Comparison of ENCODE assay signal across 10 cellular contexts in the genomic region with DNA sequence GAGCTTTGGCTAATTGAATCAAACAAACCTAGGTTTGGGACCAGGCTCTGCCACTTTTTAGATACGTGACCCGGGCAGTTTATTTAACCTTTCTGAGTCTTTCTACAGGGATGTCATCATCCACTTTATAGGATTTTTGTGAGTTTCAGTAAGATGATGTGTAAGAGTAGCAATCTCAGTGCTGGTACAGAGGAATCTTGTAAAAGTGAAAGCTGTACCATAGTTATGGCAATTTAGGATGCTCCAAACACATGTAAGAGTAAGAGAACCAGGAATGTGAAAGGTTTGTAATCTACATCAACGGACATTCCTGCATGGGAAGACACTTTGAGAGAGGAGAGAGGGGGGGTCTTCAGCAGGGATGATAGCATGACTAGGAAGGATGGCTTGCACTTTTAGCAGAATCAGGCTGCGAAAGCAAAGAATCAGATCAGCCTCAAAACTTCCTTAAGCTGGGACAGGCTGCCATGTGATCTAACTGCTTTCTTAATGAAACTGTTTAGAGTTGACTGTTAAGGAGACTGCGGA. TPM values are rescaled to one million over a fixed set of nuclear protein-coding genes. Genes with fewer than 3 reads are reported as not detected.
DNase-seq lines count a peak whose midpoint lies in the region; ATAC-seq, FAIRE-seq and TF ChIP-seq lines count a peak whose summit lies in the region.
"Had no signal": no experiment of that assay in that cellular context is flagged by ENCODE, and none has a peak within 500 bp of the region (broad histone marks: within the 10 kb centered on the region; RNA-seq: fewer than 3 reads in every experiment).

No MANE protein-coding gene starts in this region.

- no peaks in the 10 kb centered on the region for H3K27me3 Mint-ChIP-seq in activated T-cell treated with anti-CD3 and anti-CD28 coated beads, Interleukin-2, amount 50 U/mL, for 24 hours

- DNase-seq in activated T-cell treated with anti-CD3 and anti-CD28 coated beads, Interleukin-2, amount 50 U/mL, for 24 hours: no peak
- no peak for DNase-seq in activated T-cell treated with anti-CD3 and anti-CD28 coated beads, Interleukin-2, amount 50 U/mL, for 48 hours
- DNase-seq in adipocyte (ENCODE audit: low read depth) (peak; percentile 43), HepG2 (ENCODE audit: low spot score) (no peak), tibial artery (no peak), substantia nigra (lab: John Stamatoyannopoulos, UW) (no peak), AG08396 (ENCODE audit: low spot score) (no peak)
- no peak for DNase-seq in activated effector memory CD4-positive, alpha-beta T cell treated with Interleukin-2 at 50 U/mL for 16 hours
- DNase-seq: GDM1, NCI-H187 had no signal

- H3K36me3 ChIP-seq in adipocyte (ENCODE audit: control insufficient read depth, insufficient read depth, low read length, severe bottlenecking) (peaks cover 59% of the 10 kb centered on the region), HepG2 (replicated peaks in 1 of 2; ENCODE audit: control insufficient read depth in 1 of 2, insufficient read depth in 2 of 2, low read length in 2 of 2) (peaks cover 29 to 53% of the 10 kb centered on the region in 2 experiments), tibial artery (peaks cover 31 to 59% (median 58%) of the 10 kb centered on the region in 3 donors)

- no peak overlapping the region for H2AFZ ChIP-seq in HepG2 (ENCODE audit: low read length)

- H3K9me3 Mint-ChIP-seq in activated T-cell treated with anti-CD3 and anti-CD28 coated beads, Interleukin-2, amount 50 U/mL, for 24 hours: no peaks in the 10 kb centered on the region

- H3K27ac ChIP-seq in HepG2 (ENCODE audit: extremely low read length, insufficient read depth, low read length) (peak overlapping the region; percentile 87), tibial artery (peak overlapping the region; percentile 78 to 89), substantia nigra (ENCODE audit: low read depth, low read length, poor library complexity, severe bottlenecking) (no peak overlapping the region)

- H3K4me1 Mint-ChIP-seq in activated T-cell treated with anti-CD3 and anti-CD28 coated beads, Interleukin-2, amount 50 U/mL, for 24 hours (ENCODE audit: low read depth): peaks cover 62% of the 10 kb centered on the region

- H3K36me3 Mint-ChIP-seq in activated T-cell treated with anti-CD3 and anti-CD28 coated beads, Interleukin-2, amount 50 U/mL, for 24 hours (ENCODE audit: low read depth): peaks cover 98% of the 10 kb centered on the region

- TF ChIP-seq CTCF in HepG2 (CRISPR knock-in tag; IDR thresholded peaks at IDR 0.05) (no peak), tibial artery (IDR thresholded peaks at IDR 0.05) (no peak)

- H3K4me3 ChIP-seq in adipocyte (ENCODE audit: low read length): peak overlapping the region; percentile 99
- peak overlapping the region; percentile 82 to 97 (median 82) for H3K4me3 ChIP-seq in HepG2 (replicated peaks in 1 of 3; ENCODE audit: insufficient read depth in 1 of 3, low read depth in 2 of 3, low read length in 3 of 3)
- H3K4me3 ChIP-seq in tibial artery: peak overlapping the region; percentile 64 to 75

- no peaks in the 10 kb centered on the region for H3K9me3 ChIP-seq in adipocyte (ENCODE audit: control insufficient read depth, low read length)
- no peaks in the 10 kb centered on the region for H3K9me3 ChIP-seq in HepG2 (ENCODE audit: low read length)
- H3K9me3 ChIP-seq in tibial artery: no peaks in the 10 kb centered on the region

- peak overlapping the region; percentile 99 for H3K4me3 Mint-ChIP-seq in activated T-cell treated with anti-CD3 and anti-CD28 coated beads, Interleukin-2, amount 50 U/mL, for 24 hours

- H3K27me3 ChIP-seq in adipocyte (replicated peaks; ENCODE audit: control insufficient read depth, insufficient read depth, low read length) (no peaks in the 10 kb centered on the region), HepG2 (ENCODE audit: control insufficient read depth in 1 of 2, insufficient read depth in 2 of 2, low read length in 2 of 2) (no peaks in the 10 kb centered on the region; a peak in 1 of 5 replicates), tibial artery (no peaks in the 10 kb centered on the region)

- no peak for TF ChIP-seq POLR2A in HepG2 (IDR thresholded peaks at IDR 0.05; ENCODE audit: insufficient read depth in 1 of 2, low read depth in 2 of 2, low read length in 2 of 2)

- no peak for TF ChIP-seq RAD21 in HepG2 (CRISPR knock-in tag; IDR thresholded peaks at IDR 0.05)

- no peak for FAIRE-seq in HepG2 (lab: Jason Lieb, UNC)

- peaks cover 45% of the 10 kb centered on the region for H3K79me2 ChIP-seq in HepG2 (ENCODE audit: insufficient read depth, low read length)

- POLR2A ChIA-PET in HepG2 (lab: Yijun Ruan, JAX): interaction anchor here (0.5 to 0.7 kb wide), 2 partner anchors 59 to 492 kb away, joined by 4 to 5 read pairs; no protein-coding TSS in a partner anchor

- no peak for ATAC-seq in HepG2

- TF ChIP-seq EP300 in HepG2 (IDR thresholded peaks at IDR 0.05; ENCODE audit: low read depth in 2 of 2, low read length in 2 of 2): no peak
- no peak for TF ChIP-seq EP300 in HepG2 (CRISPR knock-in tag; IDR thresholded peaks at IDR 0.05; ENCODE audit: borderline replicate concordance)

- CTCF ChIA-PET in HepG2 (lab: Yijun Ruan, JAX; ENCODE audit: low intra/inter-chr PET ratio, low total read pairs): no interaction called here

- no TSS peak for BruUV-seq in HepG2 (replicated peaks; lab: Mats Ljungman, UMichigan)

- peak overlapping the region; percentile 99 for H3K4me2 ChIP-seq in HepG2 (ENCODE audit: low read depth, low read length)

- in situ Hi-C loops in HepG2 (cut with HindIII; ENCODE audit: extremely low pct_ligation_motif_present, low pct_unique_long_range_greater_than_20kb): no loop called here

- peak overlapping the region; percentile 100 for H3K27ac Mint-ChIP-seq in activated T-cell treated with anti-CD3 and anti-CD28 coated beads, Interleukin-2, amount 50 U/mL, for 24 hours

- H3K9ac ChIP-seq in adipocyte (ENCODE audit: low read length): peak overlapping the region; percentile 97
- peak overlapping the region; percentile 91 for H3K9ac ChIP-seq in HepG2 (ENCODE audit: insufficient read depth, low read depth, low read length)

- H3K4me1 ChIP-seq in adipocyte (ENCODE audit: control insufficient read depth, insufficient read depth, low read length): peaks cover 27% of the 10 kb centered on the region
- H3K4me1 ChIP-seq in HepG2 (ENCODE audit: insufficient read depth, low read length): peaks cover 35% of the 10 kb centered on the region
- peaks cover 5 to 26% (median 15%) of the 10 kb centered on the region in 4 donors for H3K4me1 ChIP-seq in tibial artery

- H4K20me1 ChIP-seq in HepG2 (ENCODE audit: insufficient read depth, low read length): peaks cover 15% of the 10 kb centered on the region

- intact Hi-C loops in HepG2 (cut with micrococcal nuclease; ENCODE audit: unreplicated experiment) (no loop called here), tibial artery (cut with DNase I; ENCODE audit: low total_unique reads) (no loop called here)

- 23% methylated on average over 5 of the region's 5 CpGs for WGBS in HepG2 (ENCODE audit: low lambda C conversion rate)

RNA-seq across cellular contexts. Expression of gene NOLC1, which starts 1.0 kb away (rescaled TPM):
- 81.0 and 102 TPM in 2 replicates for total RNA-seq in HepG2 (2016; rRNA removed; fragmentation: Illumina TruSeq; extraction: Trizol)
- 17.2 and 19.9 TPM in 2 replicates for total RNA-seq in HepG2 (2016; cell fraction: cytosol; rRNA removed; fragmentation: Illumina TruSeq; extraction: Trizol; ENCODE audit: low read depth)
- 80.9 and 91.8 TPM in 2 replicates for total RNA-seq in HepG2 (2016; cell fraction: insoluble cytoplasmic fraction; rRNA removed; fragmentation: Illumina TruSeq; extraction: Trizol)
- total RNA-seq in HepG2 (2016; cell fraction: membrane; rRNA removed; fragmentation: Illumina TruSeq; extraction: Trizol): 26.9 and 30.0 TPM in 2 replicates
- 53.2 and 53.8 TPM in 2 replicates for total RNA-seq in HepG2 (2016; cell fraction: nucleus; rRNA removed; fragmentation: Illumina TruSeq; extraction: Trizol)
- polyA plus RNA-seq in HepG2 (2011; rRNA removed): 47.9 and 50.6 TPM in 2 replicates
- 40.3 and 62.0 TPM in 2 replicates for polyA plus RNA-seq in HepG2 (2011; cell fraction: cytosol; rRNA removed)
- polyA plus RNA-seq in HepG2 (2011; cell fraction: nucleus; rRNA removed): 33.5 and 37.8 TPM in 2 replicates
- polyA plus RNA-seq in HepG2 (2012): 54.4 and 57.6 TPM in 2 replicates
- 9.9 and 10.0 TPM in 2 replicates for polyA plus RNA-seq in HepG2 (2016; cell fraction: cytosol; fragmentation: Illumina TruSeq; extraction: Trizol; ENCODE audit: low read depth)
- 121 and 139 TPM in 2 replicates for polyA plus RNA-seq in HepG2 (2016; cell fraction: insoluble cytoplasmic fraction; fragmentation: Illumina TruSeq; extraction: Trizol; ENCODE audit: low read depth)
- polyA plus RNA-seq in HepG2 (2016; cell fraction: membrane; fragmentation: Illumina TruSeq; extraction: Trizol; ENCODE audit: low read depth): 22.5 and 24.8 TPM in 2 replicates
- polyA plus RNA-seq in HepG2 (2016; cell fraction: nucleus; fragmentation: Illumina TruSeq; extraction: Trizol; ENCODE audit: insufficient read depth, low read depth): 109 and 124 TPM in 2 replicates
- 29.3 and 125 TPM in 2 replicates for polyA minus RNA-seq in HepG2 (2011; rRNA and poly(A)+ RNA removed; ENCODE audit: low replicate concordance)
- polyA minus RNA-seq in HepG2 (2011; cell fraction: cytosol; rRNA and poly(A)+ RNA removed): 38.1 and 41.4 TPM in 2 replicates
- 17.3 and 24.7 TPM in 2 replicates for polyA minus RNA-seq in HepG2 (2011; cell fraction: nucleus; rRNA and poly(A)+ RNA removed)

RNA-seq across cellular contexts. Expression of gene PPRC1, which starts 20.3 kb away (rescaled TPM):
- total RNA-seq in HepG2 (2016; rRNA removed; fragmentation: Illumina TruSeq; extraction: Trizol): 19.0 and 24.2 TPM in 2 replicates
- total RNA-seq in HepG2 (2016; cell fraction: cytosol; rRNA removed; fragmentation: Illumina TruSeq; extraction: Trizol; ENCODE audit: low read depth): 7.2 and 10.9 TPM in 2 replicates
- 16.2 and 25.6 TPM in 2 replicates for total RNA-seq in HepG2 (2016; cell fraction: insoluble cytoplasmic fraction; rRNA removed; fragmentation: Illumina TruSeq; extraction: Trizol)
- 10.3 and 12.7 TPM in 2 replicates for total RNA-seq in HepG2 (2016; cell fraction: membrane; rRNA removed; fragmentation: Illumina TruSeq; extraction: Trizol)
- total RNA-seq in HepG2 (2016; cell fraction: nucleus; rRNA removed; fragmentation: Illumina TruSeq; extraction: Trizol): 31.9 and 36.2 TPM in 2 replicates
- polyA plus RNA-seq in HepG2 (2011; rRNA removed): 18.7 and 21.3 TPM in 2 replicates
- 7.1 and 7.2 TPM in 2 replicates for polyA plus RNA-seq in HepG2 (2011; cell fraction: cytosol; rRNA removed)
- polyA plus RNA-seq in HepG2 (2011; cell fraction: nucleus; rRNA removed): 57.6 and 66.0 TPM in 2 replicates
- 21.1 and 29.8 TPM in 2 replicates for polyA plus RNA-seq in HepG2 (2012)
- 2.5 and 2.9 TPM in 2 replicates for polyA plus RNA-seq in HepG2 (2016; cell fraction: cytosol; fragmentation: Illumina TruSeq; extraction: Trizol; ENCODE audit: low read depth)
- 21.7 and 29.6 TPM in 2 replicates for polyA plus RNA-seq in HepG2 (2016; cell fraction: insoluble cytoplasmic fraction; fragmentation: Illumina TruSeq; extraction: Trizol; ENCODE audit: low read depth)
- 4.7 and 6.5 TPM in 2 replicates for polyA plus RNA-seq in HepG2 (2016; cell fraction: membrane; fragmentation: Illumina TruSeq; extraction: Trizol; ENCODE audit: low read depth)
- polyA plus RNA-seq in HepG2 (2016; cell fraction: nucleus; fragmentation: Illumina TruSeq; extraction: Trizol; ENCODE audit: insufficient read depth, low read depth): 102 and 107 TPM in 2 replicates
- polyA minus RNA-seq in HepG2 (2011; rRNA and poly(A)+ RNA removed; ENCODE audit: low replicate concordance): 68.7 and 95.3 TPM in 2 replicates
- polyA minus RNA-seq in HepG2 (2011; cell fraction: cytosol; rRNA and poly(A)+ RNA removed): 12.3 and 14.3 TPM in 2 replicates
- 42.9 and 47.7 TPM in 2 replicates for polyA minus RNA-seq in HepG2 (2011; cell fraction: nucleus; rRNA and poly(A)+ RNA removed)

RNA-seq across cellular contexts. Expression of gene LDB1, which starts 33.0 kb away (rescaled TPM):
- total RNA-seq in HepG2 (2016; rRNA removed; fragmentation: Illumina TruSeq; extraction: Trizol): 13.2 and 17.2 TPM in 2 replicates
- 2.0 and 2.5 TPM in 2 replicates for total RNA-seq in HepG2 (2016; cell fraction: cytosol; rRNA removed; fragmentation: Illumina TruSeq; extraction: Trizol; ENCODE audit: low read depth)
- 10.9 and 17.8 TPM in 2 replicates for total RNA-seq in HepG2 (2016; cell fraction: insoluble cytoplasmic fraction; rRNA removed; fragmentation: Illumina TruSeq; extraction: Trizol)
- total RNA-seq in HepG2 (2016; cell fraction: membrane; rRNA removed; fragmentation: Illumina TruSeq; extraction: Trizol): 7.2 and 8.2 TPM in 2 replicates
- total RNA-seq in HepG2 (2016; cell fraction: nucleus; rRNA removed; fragmentation: Illumina TruSeq; extraction: Trizol): 16.0 and 18.2 TPM in 2 replicates
- polyA plus RNA-seq in HepG2 (2011; rRNA removed): 45.5 and 52.2 TPM in 2 replicates
- 23.6 and 27.6 TPM in 2 replicates for polyA plus RNA-seq in HepG2 (2011; cell fraction: cytosol; rRNA removed)
- 182 and 199 TPM in 2 replicates for polyA plus RNA-seq in HepG2 (2011; cell fraction: nucleus; rRNA removed)
- polyA plus RNA-seq in HepG2 (2012): 20.4 and 24.8 TPM in 2 replicates
- polyA plus RNA-seq in HepG2 (2016; cell fraction: cytosol; fragmentation: Illumina TruSeq; extraction: Trizol; ENCODE audit: low read depth): 2.1 and 2.6 TPM in 2 replicates
- polyA plus RNA-seq in HepG2 (2016; cell fraction: insoluble cytoplasmic fraction; fragmentation: Illumina TruSeq; extraction: Trizol; ENCODE audit: low read depth): 15.0 and 17.5 TPM in 2 replicates
- 5.5 and 5.8 TPM in 2 replicates for polyA plus RNA-seq in HepG2 (2016; cell fraction: membrane; fragmentation: Illumina TruSeq; extraction: Trizol; ENCODE audit: low read depth)
- polyA plus RNA-seq in HepG2 (2016; cell fraction: nucleus; fragmentation: Illumina TruSeq; extraction: Trizol; ENCODE audit: insufficient read depth, low read depth): 49.4 and 52.8 TPM in 2 replicates
- 61.4 and 104 TPM in 2 replicates for polyA minus RNA-seq in HepG2 (2011; rRNA and poly(A)+ RNA removed; ENCODE audit: low replicate concordance)
- 17.4 and 19.1 TPM in 2 replicates for polyA minus RNA-seq in HepG2 (2011; cell fraction: cytosol; rRNA and poly(A)+ RNA removed)
- polyA minus RNA-seq in HepG2 (2011; cell fraction: nucleus; rRNA and poly(A)+ RNA removed): 34.2 and 39.5 TPM in 2 replicates
